In the genomic region with DNA sequence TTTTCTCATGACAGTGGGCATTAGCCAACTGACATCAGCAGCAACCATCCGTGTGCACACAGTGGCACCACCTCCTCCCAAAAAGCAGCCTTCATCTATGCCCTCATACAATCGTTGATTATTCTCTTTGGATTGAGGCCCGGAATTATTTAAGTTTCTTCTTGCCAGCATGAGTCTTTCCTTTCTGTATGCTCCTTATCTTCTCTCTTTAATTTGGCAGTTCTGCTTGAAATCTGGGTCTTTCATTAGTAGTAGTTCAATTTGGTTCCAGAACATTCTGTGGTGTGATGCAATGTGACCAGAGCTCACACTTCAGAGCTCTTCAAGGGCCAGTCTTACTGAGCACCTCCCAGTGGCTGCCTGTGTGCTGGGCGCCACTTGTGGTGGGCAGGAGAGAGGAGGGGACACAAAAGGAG, we compare ENCODE assay signal across 23 cellular contexts. TPM values are rescaled to one million over a fixed set of nuclear protein-coding genes. Genes with fewer than 3 reads are reported as not detected.
A peak's percentile ranks its signal among the peaks of the same experiment; 100 is the strongest.
DNase-seq lines count a peak whose midpoint lies in the region; ATAC-seq, FAIRE-seq and TF ChIP-seq lines count a peak whose summit lies in the region.
"Had no signal": no experiment of that assay in that cellular context is flagged by ENCODE, and none has a peak within 500 bp of the region (broad histone marks: within the 10 kb centered on the region; RNA-seq: fewer than 3 reads in every experiment).

No MANE protein-coding gene starts in this region.

- no peak overlapping the region for H3K27ac ChIP-seq in H1 (ENCODE audit: low read depth, low read length)
- no peak overlapping the region for H3K27ac ChIP-seq in thyroid gland
- H3K27ac ChIP-seq in hepatocyte, result no peak overlapping the region
- H3K27ac ChIP-seq: foreskin keratinocyte had no signal

- no peak overlapping the region for H4K91ac ChIP-seq in H1 (replicated peaks; ENCODE audit: insufficient read length, low read length)

- 87% methylated on average over 4 of the region's 4 CpGs; no CpG with 5 or more reads in 1 of the 2 experiments for WGBS in H1 (ENCODE audit: extremely low coverage in 1 of 2, insufficient coverage in 1 of 2, insufficient read length in 1 of 2, insufficient replicate concordance in 2 of 2, low coverage in 1 of 2, low lambda C conversion rate in 2 of 2, missing lambda C conversion rate in 1 of 2), 2 experiments
- 57 to 75% methylated on average over 4 of the region's 4 CpGs for WGBS in thyroid gland, 2 donors
- 91% methylated on average over 4 of the region's 4 CpGs for WGBS in hepatocyte (ENCODE audit: low lambda C conversion rate, missing lambda C conversion rate)

- TF ChIP-seq POLR2A in H1 (IDR thresholded peaks at IDR 0.05; ENCODE audit: control extremely low read depth in 1 of 2, low read depth in 2 of 2, low read length in 2 of 2), result no peak
- TF ChIP-seq POLR2A in thyroid gland (IDR thresholded peaks at IDR 0.05), result no peak

- no peak overlapping the region for H2AK5ac ChIP-seq in H1 (ENCODE audit: low read depth, low read length)

- H3K79me1 ChIP-seq in H1 (ENCODE audit: low read depth, low read length), result no peaks in the 10 kb centered on the region

- H3K27me3 ChIP-seq in H1 (replicated peaks in 1 of 4; ENCODE audit: control insufficient read depth in 3 of 4, extremely low read depth in 1 of 4, insufficient read depth in 3 of 4, low read length in 3 of 4) (peaks cover 0 to 12% (median 11%) of the 10 kb centered on the region in 4 experiments; a peak in 6 of 7 replicates), thyroid gland (no peaks in the 10 kb centered on the region), hepatocyte (peaks cover 29% of the 10 kb centered on the region)

- H3K23ac ChIP-seq in H1 (ENCODE audit: insufficient read length), result no peak overlapping the region

- H3K4me1 ChIP-seq in H1 (replicated peaks in 1 of 4; ENCODE audit: control insufficient read depth in 3 of 4, insufficient read depth in 4 of 4, low read length in 3 of 4), result peaks cover 2 to 11% (median 7%) of the 10 kb centered on the region in 4 experiments; a peak in 6 of 7 replicates
- peaks cover 0 to 11% of the 10 kb centered on the region in 2 donors for H3K4me1 ChIP-seq in thyroid gland
- H3K4me1 ChIP-seq in hepatocyte (ENCODE audit: insufficient read depth), result no peaks in the 10 kb centered on the region
- H3K4me1 ChIP-seq: foreskin keratinocyte had no signal

- CTCF ChIA-PET in H1 (lab: Charles Lee; ENCODE audit: partially characterized antibody), result interaction anchor here (0.6 to 4.3 kb wide), 3 partner anchors 25 to 55 kb away, joined by 3 to 28 read pairs (median 3); no protein-coding TSS in a partner anchor

- H3K9me3 ChIP-seq in H1 (ENCODE audit: insufficient read depth in 2 of 2, low read depth in 1 of 2, low read length in 1 of 2), result no peaks in the 10 kb centered on the region
- H3K9me3 ChIP-seq in thyroid gland, result no peaks in the 10 kb centered on the region
- no peaks in the 10 kb centered on the region for H3K9me3 ChIP-seq in hepatocyte (ENCODE audit: low read depth)

- H3K4me2 ChIP-seq in H1 (ENCODE audit: insufficient read depth in 1 of 2, low read depth in 2 of 2, low read length in 2 of 2) (no peak overlapping the region), hepatocyte (no peak overlapping the region)

- H4K5ac ChIP-seq in H1 (ENCODE audit: insufficient read length, low read depth, low read length), result no peak overlapping the region

- H2AFZ ChIP-seq in H1 (ENCODE audit: low read length), result no peak overlapping the region
- no peak overlapping the region for H2AFZ ChIP-seq in hepatocyte

- H2BK120ac ChIP-seq in H1 (replicated peaks; ENCODE audit: low read depth, low read length), result no peak overlapping the region

- H3K56ac ChIP-seq in H1 (replicated peaks; ENCODE audit: insufficient read length, low read depth, low read length), result no peak overlapping the region

- H2BK15ac ChIP-seq in H1 (ENCODE audit: low read length), result 0 out of 2 replicates have a peak overlapping the region, but pooled peaks have one; percentile 72

- no peaks in the 10 kb centered on the region for H3K79me2 ChIP-seq in H1 (ENCODE audit: control insufficient read depth in 1 of 2, insufficient read depth in 2 of 2, low read length in 2 of 2)
- H3K79me2 ChIP-seq in hepatocyte, result no peaks in the 10 kb centered on the region

- H2BK5ac ChIP-seq in H1 (ENCODE audit: low read depth, low read length), result no peak overlapping the region

- no peak overlapping the region for H3K4me3 ChIP-seq in H1 (ENCODE audit: extremely low read depth in 1 of 4, insufficient read depth in 2 of 4, low read depth in 3 of 4, low read length in 4 of 4)
- no peak overlapping the region for H3K4me3 ChIP-seq in thyroid gland (replicated peaks in 1 of 3)
- H3K4me3 ChIP-seq in hepatocyte, result no peak overlapping the region

- DNase-seq in Right ventricle myocardium inferior (ENCODE audit: missing footprints) (no peak), Right ventricle myocardium superior (no peak), H1 (ENCODE audit: low read depth in 1 of 2, low spot score in 2 of 2) (no peak), medulla oblongata (ENCODE audit: extremely low spot score) (peak; percentile 83), thyroid gland (peak; percentile 29 to 36), DMS114 treated with DMSO at 0.1 percent for 48 hours (lab: John Stamatoyannopoulos, UW; ENCODE audit: unreplicated experiment) (no peak), hepatocyte (ENCODE audit: low spot score) (no peak)
- DNase-seq in activated T-cell treated with anti-CD3 and anti-CD28 coated beads, Interleukin-2, amount 50 U/mL, for 48 hours, result no peak
- DNase-seq: activated CD4-positive, alpha-beta T cell treated with anti-CD3 and anti-CD28 coated beads for 1 hour; CD8-positive, alpha-beta T cell; foreskin keratinocyte; NCI-H1417 treated with DMSO at 0.1 percent for 48 hours; NCI-H2227 treated with DMSO at 0.1 percent for 48 hours; stimulated activated CD4-positive, alpha-beta T cell treated with anti-CD3 and anti-CD28 coated beads, Interleukin-15, amount 100 ng/mL, for 24 hours; stimulated activated naive CD4-positive, alpha-beta T cell; T-helper 9 cell had no signal

- H4K20me1 ChIP-seq in H1 (replicated peaks in 1 of 2; ENCODE audit: control insufficient read depth in 1 of 2, insufficient read depth in 2 of 2, low read length in 2 of 2) (no peaks in the 10 kb centered on the region), hepatocyte (ENCODE audit: insufficient read depth, poor library complexity, severe bottlenecking) (no peaks in the 10 kb centered on the region)

- POLR2A ChIA-PET in H1 (lab: Charles Lee; ENCODE audit: partially characterized antibody), result no interaction called here

- no peak overlapping the region for H3K14ac ChIP-seq in H1 (ENCODE audit: insufficient read length)

- H3K18ac ChIP-seq in H1 (ENCODE audit: extremely low read depth, low read length), result no peak overlapping the region; the same call in 1 of the 2 replicates

- no peak overlapping the region for H3K9ac ChIP-seq in H1 (replicated peaks in 1 of 4; ENCODE audit: extremely low read depth in 1 of 4, low read depth in 3 of 4, low read length in 3 of 4)

- intact Hi-C loops in Right ventricle myocardium inferior (cut with DNase I), result no loop called here
- intact Hi-C loops in Right ventricle myocardium superior (cut with DNase I), result loop anchor here (5.0 kb wide), 1 partner anchor 55 kb away; a partner anchor contains a TSS
- intact Hi-C loops in thyroid gland (cut with DNase I), result no loop called here

- TF ChIP-seq CTCF in H1 (IDR thresholded peaks at IDR 0.05; ENCODE audit: control extremely low read depth in 1 of 3, insufficient read depth in 1 of 3, low read depth in 1 of 3, low read length in 3 of 3), result no peak
- TF ChIP-seq CTCF in thyroid gland (IDR thresholded peaks at IDR 0.05), result no peak
- TF ChIP-seq CTCF in hepatocyte (IDR thresholded peaks at IDR 0.05; ENCODE audit: poor library complexity), result no peak

- no peaks in the 10 kb centered on the region for H3K23me2 ChIP-seq in H1 (ENCODE audit: low read depth, low read length)

- no peak overlapping the region for H4K8ac ChIP-seq in H1 (ENCODE audit: extremely low read depth, insufficient read depth, low read length)

- H2BK12ac ChIP-seq in H1 (ENCODE audit: low read depth, low read length), result no peak overlapping the region; the same call in 1 of the 2 replicates

- TF ChIP-seq RAD21 in H1 (IDR thresholded peaks at IDR 0.05 in 1 of 2, conservative IDR thresholded peaks at IDR 0.05 in 1 of 2; ENCODE audit: low read depth in 2 of 2, low read length in 2 of 2), result no peak; a peak in 1 of 4 replicates

- FAIRE-seq in H1 (lab: Jason Lieb, UNC), result no peak
- FAIRE-seq: GM19239 had no signal

- H3K4ac ChIP-seq in H1 (replicated peaks; ENCODE audit: insufficient read length, low read depth, low read length), result no peak overlapping the region

- peak; percentile 23 for ATAC-seq in Right ventricle myocardium inferior
- no peak for ATAC-seq in Right ventricle myocardium superior (ENCODE audit: poor library complexity)
- ATAC-seq: CD8-positive, alpha-beta T cell; foreskin keratinocyte had no signal

- H3K9me2 ChIP-seq in hepatocyte (replicated peaks; ENCODE audit: insufficient read depth), result no peaks in the 10 kb centered on the region

- H3K36me3 ChIP-seq in H1 (ENCODE audit: control insufficient read depth in 2 of 4, insufficient read depth in 4 of 4, low read length in 3 of 4), result no peaks in the 10 kb centered on the region
- no peaks in the 10 kb centered on the region for H3K36me3 ChIP-seq in thyroid gland
- H3K36me3 ChIP-seq in hepatocyte (replicated peaks; ENCODE audit: insufficient read depth, low read depth), result no peaks in the 10 kb centered on the region

- no peak overlapping the region for H2BK20ac ChIP-seq in H1 (ENCODE audit: low read length)

- no peak for TF ChIP-seq EP300 in H1 (IDR thresholded peaks at IDR 0.05; ENCODE audit: borderline replicate concordance in 1 of 2, low read depth in 2 of 2, low read length in 2 of 2)

RNA-seq across cellular contexts. Expression of a gene that starts 52.2 kb away (rescaled TPM):
- total RNA-seq in Right ventricle myocardium inferior, result not detected
- not detected for total RNA-seq in Right ventricle myocardium superior
- total RNA-seq in H1 (2021; fragmentation: NEBNext Ultra II Directional; extraction: Animal tissue kit (Norgen Biotek cat#: 25700)), result not detected in 2 replicates
- polyA plus RNA-seq in H1 (2011; rRNA removed), result not detected in 2 replicates
- not detected for polyA plus RNA-seq in H1 (2011; cell fraction: cytosol; rRNA removed)
- not detected for polyA plus RNA-seq in H1 (2011; cell fraction: nucleus; rRNA removed)
- polyA plus RNA-seq in H1 (2012, experiment 1 of 2), result not detected in 4 replicates
- not detected for polyA plus RNA-seq in H1 (2012, experiment 2 of 2)
- polyA plus RNA-seq in H1 (2013, experiment 1 of 2), result not detected
- not detected for polyA plus RNA-seq in H1 (2013, experiment 2 of 2)
- polyA minus RNA-seq in H1 (2011; rRNA and poly(A)+ RNA removed), result not detected in 2 replicates
- polyA minus RNA-seq in H1 (2011; cell fraction: cytosol; rRNA and poly(A)+ RNA removed), result not detected
- polyA minus RNA-seq in H1 (2011; cell fraction: nucleus; rRNA and poly(A)+ RNA removed), result not detected
- total RNA-seq in thyroid gland, result not detected
- not detected in 2 replicates for total RNA-seq in hepatocyte
- not detected in 2 replicates for polyA plus RNA-seq in hepatocyte
- total RNA-seq: activated T-helper 2 cell treated with anti-CD3 and anti-CD28 coated beads, Interferon-gamma antibody, Interleukin-2, Interleukin-4, amounts not matched to agents 10 μg/mL and 5 μg/mL and 100 μg/mL, durations not matched to agents 14 hours and 24 hours and 36 hours; CD8-positive, alpha-beta T cell; chondrocyte; foreskin keratinocyte; HT-29; LHCN-M2; lung microvascular endothelial cell; urinary bladder had no signal
- polyA plus RNA-seq: foreskin keratinocyte, urinary bladder had no signal

RNA-seq across cellular contexts. Expression of a gene that starts 52.5 kb away (rescaled TPM):
- total RNA-seq in Right ventricle myocardium inferior (39.3 TPM), Right ventricle myocardium superior (37.7 TPM), thyroid gland (1 to 10 TPM in 2 of 4 donors, under 1 TPM in 2; 0.54 to 1.8 (median 0.92) TPM), hepatocyte (0.24 and 0.37 TPM in 2 replicates)
- 1.7 and 2.4 TPM in 2 replicates for total RNA-seq in H1 (2021; fragmentation: NEBNext Ultra II Directional; extraction: Animal tissue kit (Norgen Biotek cat#: 25700))
- polyA plus RNA-seq in H1 (2011; rRNA removed) (0.54 and 1.0 TPM in 2 replicates), hepatocyte (0.71 TPM in 1 of 2 replicates, not detected in the other)
- polyA plus RNA-seq in H1 (2011; cell fraction: cytosol; rRNA removed), result 0.57 TPM
- polyA plus RNA-seq in H1 (2011; cell fraction: nucleus; rRNA removed), result 1.1 TPM
- polyA plus RNA-seq in H1 (2012, experiment 1 of 2), result 0.88 to 1.4 TPM (median 1.3 TPM) in 4 replicates
- polyA plus RNA-seq in H1 (2012, experiment 2 of 2), result 0.83 TPM
- 0.93 TPM for polyA plus RNA-seq in H1 (2013, experiment 1 of 2)
- polyA plus RNA-seq in H1 (2013, experiment 2 of 2), result 0.99 TPM
- 0.29 and 0.38 TPM in 2 replicates for polyA minus RNA-seq in H1 (2011; rRNA and poly(A)+ RNA removed)
- polyA minus RNA-seq in H1 (2011; cell fraction: cytosol; rRNA and poly(A)+ RNA removed), result 0.22 TPM
- polyA minus RNA-seq in H1 (2011; cell fraction: nucleus; rRNA and poly(A)+ RNA removed), result 0.60 TPM

Comparison
In these comparisons a context has a peak if more than half of its experiments do, and no peak if none do; other contexts are left out.
1. DNase-seq: peak in medulla oblongata (single experiment) and thyroid gland (2 of 2); none in Right ventricle myocardium inferior (single experiment), Right ventricle myocardium superior (single experiment), H1 (0 of 2), DMS114 treated with DMSO at 0.1 percent for 48 hours (single experiment), activated T-cell treated with anti-CD3 and anti-CD28 coated beads, Interleukin-2, amount 50 U/mL, for 48 hours (0 of 2) and hepatocyte (single experiment).
2. RNA of a gene that starts 52.5 kb away (total RNA-seq): 39.3 TPM in Right ventricle myocardium inferior (single experiment) and 37.7 TPM in Right ventricle myocardium superior (single experiment); 1.7 to 2.4 TPM in H1, 0.54 to 1.8 TPM in thyroid gland and 0.24 to 0.37 TPM in hepatocyte; every median in the first group is over 10 times any median in the second.